In the genomic region with DNA sequence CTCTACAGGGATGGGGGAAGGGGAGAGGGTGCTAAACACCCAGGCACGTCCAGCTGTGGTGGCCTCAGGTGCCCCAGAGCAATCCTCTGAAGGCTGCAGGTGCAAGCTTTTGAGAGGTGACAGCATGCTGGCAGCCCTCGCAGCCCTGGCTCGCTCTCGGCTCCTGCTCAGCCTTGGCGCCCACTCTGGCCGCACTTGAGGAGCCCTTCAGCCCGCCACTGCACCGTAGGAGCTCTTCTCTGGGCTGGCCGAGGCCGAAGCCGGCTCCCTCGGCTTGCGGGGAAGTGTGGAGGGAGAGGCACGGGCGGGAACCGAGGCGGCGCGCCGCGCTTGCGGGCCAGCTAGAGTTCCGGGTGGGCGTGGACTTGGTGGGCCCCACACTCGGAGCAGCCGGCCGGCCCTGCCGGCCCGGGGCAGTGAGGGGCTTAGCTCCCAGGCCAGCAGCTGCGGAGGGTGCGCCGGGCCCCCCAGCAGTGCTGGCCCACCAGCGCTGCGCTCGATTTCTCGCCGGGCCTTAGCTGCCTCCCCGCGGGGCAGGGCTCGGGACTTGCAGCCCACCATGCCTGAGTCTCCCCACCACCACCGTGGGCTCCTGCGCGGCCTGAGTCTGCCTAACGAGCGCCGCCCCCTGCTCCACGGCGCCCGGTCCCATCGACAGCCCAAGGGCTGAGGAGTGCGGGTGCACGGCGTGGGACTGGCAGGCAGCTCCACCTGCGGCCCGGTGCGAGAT, we compare ENCODE assay signal across 12 cellular contexts.
"Had no signal": no experiment of that assay in that cellular context is flagged by ENCODE, and none has a peak within 500 bp of the region (broad histone marks: within the 10 kb centered on the region; RNA-seq: fewer than 3 reads in every experiment).

No MANE protein-coding gene starts in this region.

- H3K36me3 ChIP-seq: ascending aorta, tibial artery had no signal

- ATAC-seq: activated naive CD8-positive, alpha-beta T cell treated with anti-CD3 and anti-CD28 coated beads, Interleukin-2, amount 50 U/mL, for 24 hours; esophagus mucosa; mucosa of descending colon; naive thymus-derived CD4-positive, alpha-beta T cell; stimulated activated naive B cell treated with anti-CD40 and anti-IgM and Interleukin-4, amounts not matched to agents 10 μg/mL and 1 μg/mL and 100 μg/mL, for 72 hours had no signal

- H3K27ac Mint-ChIP-seq: activated naive CD8-positive, alpha-beta T cell treated with anti-CD3 and anti-CD28 coated beads, Interleukin-2, amount 50 U/mL, for 24 hours; naive thymus-derived CD4-positive, alpha-beta T cell; stimulated activated naive B cell treated with anti-CD40 and anti-IgM and Interleukin-4, amounts not matched to agents 10 μg/mL and 1 μg/mL and 100 μg/mL, for 72 hours had no signal

- H3K36me3 Mint-ChIP-seq: naive thymus-derived CD4-positive, alpha-beta T cell; stimulated activated naive B cell treated with anti-CD40 and anti-IgM and Interleukin-4, amounts not matched to agents 10 μg/mL and 1 μg/mL and 100 μg/mL, for 72 hours had no signal

- H3K9ac ChIP-seq: parathyroid adenoma had no signal

- H3K79me2 ChIP-seq: parathyroid adenoma had no signal

- H3K4me3 Mint-ChIP-seq: activated naive CD8-positive, alpha-beta T cell treated with anti-CD3 and anti-CD28 coated beads, Interleukin-2, amount 50 U/mL, for 24 hours; naive thymus-derived CD4-positive, alpha-beta T cell; stimulated activated naive B cell treated with anti-CD40 and anti-IgM and Interleukin-4, amounts not matched to agents 10 μg/mL and 1 μg/mL and 100 μg/mL, for 72 hours had no signal

- H2AFZ ChIP-seq: parathyroid adenoma had no signal

- H3K4me1 ChIP-seq: ascending aorta, parathyroid adenoma, tibial artery had no signal

- H3K27ac ChIP-seq: ascending aorta, parathyroid adenoma, tibial artery had no signal

- H3K9me3 Mint-ChIP-seq: activated naive CD8-positive, alpha-beta T cell treated with anti-CD3 and anti-CD28 coated beads, Interleukin-2, amount 50 U/mL, for 24 hours had no signal

- H3K9me3 ChIP-seq: ascending aorta, mucosa of descending colon, tibial artery had no signal

- H3K4me3 ChIP-seq: ascending aorta, mucosa of descending colon, tibial artery had no signal

- H3K27me3 ChIP-seq: ascending aorta had no signal

- DNase-seq: activated CD4-positive, alpha-beta T cell treated with anti-CD3 and anti-CD28 coated beads for 4 hours; activated naive CD4-positive, alpha-beta T cell treated with Interleukin-2 at 50 U/mL for 16 hours; activated naive CD8-positive, alpha-beta T cell treated with anti-CD3 and anti-CD28 coated beads, Interleukin-2, amount 50 U/mL, for 24 hours; mucosa of descending colon; naive thymus-derived CD4-positive, alpha-beta T cell; stimulated activated CD4-positive, alpha-beta T cell treated with anti-CD3 and anti-CD28 coated beads, Interleukin-2, amount 100 ng/mL, for 48 hours; stimulated activated naive B cell treated with anti-CD40 and anti-IgM and Interleukin-4, amounts not matched to agents 10 μg/mL and 1 μg/mL and 100 μg/mL, for 72 hours; T-helper 2 cell; tibial artery had no signal

- H3K4me1 Mint-ChIP-seq: activated naive CD8-positive, alpha-beta T cell treated with anti-CD3 and anti-CD28 coated beads, Interleukin-2, amount 50 U/mL, for 24 hours; naive thymus-derived CD4-positive, alpha-beta T cell; stimulated activated naive B cell treated with anti-CD40 and anti-IgM and Interleukin-4, amounts not matched to agents 10 μg/mL and 1 μg/mL and 100 μg/mL, for 72 hours had no signal
